Comparison of ENCODE assay signal across 1 cellular context in genomic region chr13:41313659-41314197, GRCh38.
TF ChIP-seq lines count a peak whose summit lies in the region.

No MANE protein-coding gene starts in this region.

TF ChIP-seq in K562, 482 proteins besides CTCF, POLR2A, EP300 and RAD21 (continued from another document):
- TF ChIP-seq, protein P1, sequence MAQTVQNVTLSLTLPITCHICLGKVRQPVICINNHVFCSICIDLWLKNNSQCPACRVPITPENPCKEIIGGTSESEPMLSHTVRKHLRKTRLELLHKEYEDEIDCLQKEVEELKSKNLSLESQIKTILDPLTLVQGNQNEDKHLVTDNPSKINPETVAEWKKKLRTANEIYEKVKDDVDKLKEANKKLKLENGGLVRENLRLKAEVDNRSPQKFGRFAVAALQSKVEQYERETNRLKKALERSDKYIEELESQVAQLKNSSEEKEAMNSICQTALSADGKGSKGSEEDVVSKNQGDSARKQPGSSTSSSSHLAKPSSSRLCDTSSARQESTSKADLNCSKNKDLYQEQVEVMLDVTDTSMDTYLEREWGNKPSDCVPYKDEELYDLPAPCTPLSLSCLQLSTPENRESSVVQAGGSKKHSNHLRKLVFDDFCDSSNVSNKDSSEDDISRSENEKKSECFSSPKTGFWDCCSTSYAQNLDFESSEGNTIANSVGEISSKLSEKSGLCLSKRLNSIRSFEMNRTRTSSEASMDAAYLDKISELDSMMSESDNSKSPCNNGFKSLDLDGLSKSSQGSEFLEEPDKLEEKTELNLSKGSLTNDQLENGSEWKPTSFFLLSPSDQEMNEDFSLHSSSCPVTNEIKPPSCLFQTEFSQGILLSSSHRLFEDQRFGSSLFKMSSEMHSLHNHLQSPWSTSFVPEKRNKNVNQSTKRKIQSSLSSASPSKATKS (CRISPR knock-in tag; IDR thresholded peaks at IDR 0.05) = no peak
- no peak for TF ChIP-seq NFRKB (IDR thresholded peaks at IDR 0.05; ENCODE audit: low read depth)
